In the genomic region with DNA sequence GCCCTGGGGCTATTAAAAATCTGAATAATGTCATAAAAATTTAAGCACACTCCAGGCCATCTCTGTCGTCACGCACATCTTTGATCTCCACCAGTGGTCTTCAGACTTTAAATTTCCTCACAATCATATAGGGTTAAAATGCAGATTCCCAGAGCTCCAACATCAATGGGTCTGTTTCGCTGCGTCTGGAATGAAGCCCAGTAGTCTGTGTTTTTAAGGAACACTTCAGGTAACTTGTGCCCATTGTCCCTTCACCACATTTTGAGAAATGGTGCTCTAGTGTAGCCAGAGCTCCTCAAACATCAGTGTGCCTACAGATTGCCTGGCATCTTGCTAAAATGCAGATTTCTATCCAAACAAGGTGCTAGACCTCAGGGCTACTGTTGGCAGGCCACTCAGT, we compare ENCODE assay signal across 27 cellular contexts. TPM values are rescaled to one million over a fixed set of nuclear protein-coding genes. Genes with fewer than 3 reads are reported as not detected.
"Had no signal": no experiment of that assay in that cellular context is flagged by ENCODE, and none has a peak within 500 bp of the region (broad histone marks: within the 10 kb centered on the region; RNA-seq: fewer than 3 reads in every experiment).

No MANE protein-coding gene starts in this region.

- H3K9me3 ChIP-seq: colonic mucosa, gastroesophageal sphincter, SJSA1, stomach, suprapubic skin, tibial nerve had no signal

- H3K27ac ChIP-seq: colonic mucosa, SJSA1, suprapubic skin had no signal

- ATAC-seq: activated CD8-positive, alpha-beta T cell treated with anti-CD3 and anti-CD28 coated beads for 36 hours; activated naive CD8-positive, alpha-beta T cell treated with anti-CD3 and anti-CD28 coated beads, Interleukin-2, amount 50 U/mL, for 24 hours; activated T-cell treated with anti-CD3 and anti-CD28 coated beads, Interleukin-2, amount 50 U/mL, for 4 hours; activated T-helper 17 cell treated with anti-CD3 and anti-CD28 coated beads, Interleukin-2, amount 50 U/mL, for 72 hours; gastroesophageal sphincter; natural killer cell treated with Interleukin-12 subunit alpha and Interleukin-12 subunit beta and Interleukin-15 and Interleukin-18, amount 100 ng/mL, for 72 hours; sciatic nerve; stimulated activated naive B cell treated with anti-CD40 and anti-IgM and Interleukin-4, amounts not matched to agents 10 μg/mL and 1 μg/mL and 100 μg/mL, for 72 hours had no signal

- H3K4me3 ChIP-seq: colonic mucosa, gastroesophageal sphincter, SJSA1, stomach, suprapubic skin, tibial nerve had no signal

- H3K27me3 ChIP-seq: colonic mucosa, gastroesophageal sphincter, SJSA1, suprapubic skin, tibial nerve had no signal

- H3K36me3 ChIP-seq: colonic mucosa, gastroesophageal sphincter, SJSA1, stomach, suprapubic skin, tibial nerve had no signal

- H3K4me1 ChIP-seq: colonic mucosa, SJSA1 had no signal

- DNase-seq: activated B cell treated with CpG ODN at 0.5 μM for 24 hours; activated CD4-positive, alpha-beta T cell treated with anti-CD3 and anti-CD28 coated beads, Interleukin-2, amount 50 U/mL, for 1 hour; activated CD8-positive, alpha-beta T cell treated with anti-CD3 and anti-CD28 coated beads for 36 hours; activated gamma-delta T cell treated with Interleukin-2 at 50 U/mL for 16 hours; activated naive CD4-positive, alpha-beta T cell treated with anti-CD3 and anti-CD28 coated beads, Interleukin-2, amount 50 U/mL, for 16 hours; activated naive CD8-positive, alpha-beta T cell treated with anti-CD3 and anti-CD28 coated beads, Interleukin-2, amount 50 U/mL, for 24 hours; activated T-cell treated with anti-CD3 and anti-CD28 coated beads, Interleukin-2, amount 50 U/mL, for 4 hours; amygdala; cerebellar nuclear complex; colonic mucosa; effector CD8-positive, alpha-beta T cell; erythroblast; head of caudate nucleus; posterior cingulate gyrus; stimulated activated CD4-positive, alpha-beta T cell treated with anti-CD3 and anti-CD28 coated beads, Interleukin-1b, Interleukin-23, amount 100 ng/mL, for 48 hours; stimulated activated CD4-positive, alpha-beta T cell treated with anti-CD3 and anti-CD28 coated beads, Interleukin-4, amount 100 ng/mL, for 4 hours; stimulated activated CD8-positive, alpha-beta memory T cell treated with anti-CD3 and anti-CD28 coated beads, Interleukin-4, amount 100 ng/mL, for 48 hours; stimulated activated naive B cell treated with anti-CD40 and anti-IgM and Interleukin-4, amounts not matched to agents 10 μg/mL and 1 μg/mL and 100 μg/mL, for 72 hours; stomach; T-helper 2 cell had no signal

RNA-seq across cellular contexts. Expression of gene SEMA6D, which starts 9.8 kb away (rescaled TPM):
- total RNA-seq: activated B cell treated with CpG ODN at 0.5 μM for 24 hours; activated CD8-positive, alpha-beta T cell treated with anti-CD3 and anti-CD28 coated beads for 36 hours; activated T-cell treated with anti-CD3 and anti-CD28 coated beads, Interleukin-2, amount 50 U/mL, for 4 hours; activated T-helper 17 cell treated with anti-CD3 and anti-CD28 coated beads, Interleukin-2, amount 50 U/mL, for 72 hours; natural killer cell treated with Interleukin-12 subunit alpha and Interleukin-12 subunit beta and Interleukin-15 and Interleukin-18, amount 100 ng/mL, for 72 hours had no signal
